29 cellular contexts compared by ENCODE assay signal in the genomic region with DNA sequence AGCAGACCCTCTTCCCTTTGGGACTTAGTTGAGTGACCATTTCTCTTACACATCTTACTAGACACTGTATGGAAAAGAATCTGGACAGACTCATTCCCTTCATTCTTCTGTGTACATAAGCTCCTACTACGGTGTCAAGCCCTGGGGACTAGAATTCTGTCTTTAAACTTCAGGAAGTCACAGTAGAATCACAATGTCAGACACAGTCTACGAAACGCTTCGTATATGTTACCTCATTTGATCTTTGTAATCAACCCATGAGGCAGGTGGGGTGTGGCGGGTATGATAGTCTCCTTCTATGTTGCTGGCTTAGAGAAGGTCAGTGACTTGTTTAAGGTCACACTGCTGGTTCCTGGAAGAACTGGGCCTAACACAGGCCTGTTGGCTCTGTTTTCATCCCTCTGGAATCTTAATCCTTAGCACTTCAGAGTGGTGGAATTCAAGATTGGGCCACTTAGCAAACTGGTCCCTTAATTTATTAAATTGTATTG. TPM values are rescaled to one million over a fixed set of nuclear protein-coding genes. Genes with fewer than 3 reads are reported as not detected.
A peak's percentile ranks its signal among the peaks of the same experiment; 100 is the strongest.
DNase-seq lines count a peak whose midpoint lies in the region; ATAC-seq, FAIRE-seq and TF ChIP-seq lines count a peak whose summit lies in the region.
"Had no signal": no experiment of that assay in that cellular context is flagged by ENCODE, and none has a peak within 500 bp of the region (broad histone marks: within the 10 kb centered on the region; RNA-seq: fewer than 3 reads in every experiment).

No MANE protein-coding gene starts in this region.

- H3K9me2 ChIP-seq in SK-N-SH: no peaks in the 10 kb centered on the region

- TF ChIP-seq EP300 in SK-N-SH (IDR thresholded peaks at IDR 0.05; ENCODE audit: borderline replicate concordance in 1 of 2, low read depth in 1 of 2, low read length in 1 of 2) (no peak), K562 (IDR thresholded peaks at IDR 0.05; ENCODE audit: low read length) (no peak)

- intact Hi-C loops in K562 (cut with micrococcal nuclease): loop anchor here (5.0 to 10.0 kb wide), 2 partner anchors 92 to 344 kb away; a partner anchor contains a TSS

- no peaks in the 10 kb centered on the region for H3K27me3 ChIP-seq in SK-N-SH (ENCODE audit: insufficient read depth)
- no peaks in the 10 kb centered on the region for H3K27me3 ChIP-seq in K562 (ENCODE audit: control insufficient read depth in 2 of 2, insufficient read depth in 2 of 2, low read length in 2 of 2)
- H3K27me3 ChIP-seq in small intestine (ENCODE audit: control insufficient read depth in 2 of 2, insufficient read depth in 2 of 2, low read length in 2 of 2): no peaks in the 10 kb centered on the region
- H3K27me3 ChIP-seq: dorsolateral prefrontal cortex, neural progenitor cell, thyroid gland had no signal

- CTCF ChIA-PET in SK-N-SH (lab: Yijun Ruan, JAX): no interaction called here
- CTCF ChIA-PET in K562 (lab: Yijun Ruan, JAX; ENCODE audit: low intra/inter-chr PET ratio): interaction anchor here (0.5 kb wide), 1 partner anchor 101 kb away, joined by 3 read pairs; no protein-coding TSS in a partner anchor
- CTCF ChIA-PET in activated CD8-positive, alpha-beta memory T cell treated with anti-CD3 and anti-CD28 coated beads, Interleukin-2, amount 10 ng/mL, durations not matched to agents 7 days and 5 days (lab: Charles Lee): interaction anchor here (1.5 to 7.4 kb wide), 5 partner anchors 10 to 32 kb away, joined by 3 to 52 read pairs (median 6); a partner anchor contains a TSS

- no peaks in the 10 kb centered on the region for H3K9me3 ChIP-seq in SK-N-SH
- no peaks in the 10 kb centered on the region for H3K9me3 ChIP-seq in K562 (replicated peaks; ENCODE audit: control insufficient read depth, insufficient read depth, low read depth, low read length)
- H3K9me3 ChIP-seq in small intestine (ENCODE audit: control insufficient read depth, low read depth): no peaks in the 10 kb centered on the region
- H3K9me3 ChIP-seq: thyroid gland had no signal

- H2AFZ ChIP-seq in SK-N-SH (ENCODE audit: low read depth) (no peak overlapping the region), K562 (ENCODE audit: low read depth, low read length) (peak overlapping the region; percentile 47; the same call in 1 of the 2 replicates)
- H2AFZ ChIP-seq: neural progenitor cell had no signal

- H3K4me3 ChIP-seq in SK-N-SH (ENCODE audit: low read depth in 2 of 2, low read length in 1 of 2) (no peak overlapping the region), K562 (no peak overlapping the region), small intestine (ENCODE audit: low read depth in 1 of 2, low read length in 2 of 2) (no peak overlapping the region)
- H3K4me3 ChIP-seq: dorsolateral prefrontal cortex, neural progenitor cell, thyroid gland had no signal

- peak overlapping the region; percentile 17 for H3K27ac Mint-ChIP-seq in memory B cell
- H3K27ac Mint-ChIP-seq in activated T-cell treated with anti-CD3 and anti-CD28 coated beads, Interleukin-2, amount 50 U/mL, for 72 hours: no peak overlapping the region
- no peak overlapping the region for H3K27ac Mint-ChIP-seq in activated CD8-positive, alpha-beta memory T cell treated with anti-CD3 and anti-CD28 coated beads, Interleukin-2, amount 10 ng/mL, durations not matched to agents 7 days and 5 days
- H3K27ac Mint-ChIP-seq: activated CD4-positive, alpha-beta memory T cell treated with anti-CD3 and anti-CD28 coated beads for 36 hours; neural progenitor cell had no signal

- H3K27ac ChIP-seq in SK-N-SH (ENCODE audit: low read depth in 2 of 2, low read length in 1 of 2) (no peak overlapping the region), K562 (ENCODE audit: extremely low read depth, low read depth, low read length) (0 out of 3 replicates have a peak overlapping the region, but pooled peaks have one; percentile 7), small intestine (ENCODE audit: low read depth in 1 of 2, low read length in 1 of 2) (peak overlapping the region; percentile 55 to 67)
- H3K27ac ChIP-seq: dorsolateral prefrontal cortex, neural progenitor cell, thyroid gland had no signal

- peaks cover 11% of the 10 kb centered on the region for H3K4me1 Mint-ChIP-seq in memory B cell
- H3K4me1 Mint-ChIP-seq in activated T-cell treated with anti-CD3 and anti-CD28 coated beads, Interleukin-2, amount 50 U/mL, for 72 hours (ENCODE audit: low read depth): peaks cover 19% of the 10 kb centered on the region
- H3K4me1 Mint-ChIP-seq in activated CD8-positive, alpha-beta memory T cell treated with anti-CD3 and anti-CD28 coated beads, Interleukin-2, amount 10 ng/mL, durations not matched to agents 7 days and 5 days: peaks cover 19% of the 10 kb centered on the region

- H3K27me3 Mint-ChIP-seq in memory B cell: no peaks in the 10 kb centered on the region
- H3K27me3 Mint-ChIP-seq in activated T-cell treated with anti-CD3 and anti-CD28 coated beads, Interleukin-2, amount 50 U/mL, for 72 hours (ENCODE audit: low read depth): no peaks in the 10 kb centered on the region
- H3K27me3 Mint-ChIP-seq in activated CD8-positive, alpha-beta memory T cell treated with anti-CD3 and anti-CD28 coated beads, Interleukin-2, amount 10 ng/mL, durations not matched to agents 7 days and 5 days: no peaks in the 10 kb centered on the region
- H3K27me3 Mint-ChIP-seq: activated CD4-positive, alpha-beta memory T cell treated with anti-CD3 and anti-CD28 coated beads for 36 hours; CD8-positive, alpha-beta memory T cell had no signal

- whole genome bisulfite sequencing in SK-N-SH (ENCODE audit: low lambda C conversion rate): 93% methylated on average over 5 of the region's 5 CpGs
- WGBS in K562 (ENCODE audit: insufficient coverage, low coverage, missing lambda C conversion rate): 16% methylated on average over 5 of the region's 5 CpGs
- WGBS in small intestine, 3 donors: 14 to 61% (median 35%) methylated on average over 5 of the region's 5 CpGs

- H3K36me3 Mint-ChIP-seq in memory B cell: peaks cover 5% of the 10 kb centered on the region
- peaks cover 2 to 4% of the 10 kb centered on the region in 2 donors for H3K36me3 Mint-ChIP-seq in activated T-cell treated with anti-CD3 and anti-CD28 coated beads, Interleukin-2, amount 50 U/mL, for 72 hours (ENCODE audit: insufficient read depth in 2 of 2)
- H3K36me3 Mint-ChIP-seq in activated CD8-positive, alpha-beta memory T cell treated with anti-CD3 and anti-CD28 coated beads, Interleukin-2, amount 10 ng/mL, durations not matched to agents 7 days and 5 days: peaks cover 3% of the 10 kb centered on the region

- H3K4me2 ChIP-seq in SK-N-SH (no peak overlapping the region), K562 (ENCODE audit: insufficient read depth, low read length) (peak overlapping the region; percentile 17; the same call in 1 of the 2 replicates)
- H3K4me2 ChIP-seq: neural progenitor cell had no signal

- BruUV-seq in K562 (replicated peaks; lab: Mats Ljungman, UMichigan): no TSS peak

- no peaks in the 10 kb centered on the region for H4K20me1 ChIP-seq in SK-N-SH (ENCODE audit: insufficient read depth)
- H4K20me1 ChIP-seq in K562 (replicated peaks; ENCODE audit: control insufficient read depth, insufficient read depth, low read length): no peaks in the 10 kb centered on the region

- DNase-seq in SK-N-SH (no peak), K562 (ENCODE audit: extremely low read depth in 1 of 4, low spot score in 3 of 4) (peak in 1 of 4 experiments; percentile 33), memory B cell (ENCODE audit: low spot score in 2 of 2) (no peak), small intestine (peak; percentile 91), EL (no peak)
- no peak for DNase-seq in activated T-cell treated with anti-CD3 and anti-CD28 coated beads, Interleukin-2, amount 50 U/mL, for 72 hours
- DNase-seq in activated CD8-positive, alpha-beta memory T cell treated with anti-CD3 and anti-CD28 coated beads, Interleukin-2, amount 10 ng/mL, durations not matched to agents 7 days and 5 days: no peak
- DNase-seq: activated CD4-positive, alpha-beta memory T cell treated with anti-CD3 and anti-CD28 coated beads for 36 hours; activated CD4-positive, CD25-positive, alpha-beta regulatory T cell treated with anti-CD3 and anti-CD28 coated beads, Interleukin-2, amount 50 U/mL, for 72 hours; activated effector memory CD4-positive, alpha-beta T cell treated with Interleukin-2 at 50 U/mL for 16 hours; DMS53; dorsolateral prefrontal cortex; GOT3; NCI-H1048; NCI-H1694; NCI-H510A treated with DMSO at 0.1 percent for 48 hours; SHP77 treated with DMSO at 0.1 percent for 48 hours; stimulated activated CD4-positive, alpha-beta T cell treated with anti-CD3 and anti-CD28 coated beads, Interleukin-15, amount 100 ng/mL, for 24 hours; stimulated activated naive CD4-positive, alpha-beta T cell treated with Interleukin-2 at 50 U/mL for 16 hours; thyroid gland had no signal

- no peaks in the 10 kb centered on the region for H3K9me1 ChIP-seq in K562 (ENCODE audit: control insufficient read depth, insufficient read depth, low read length)

- no peaks in the 10 kb centered on the region for H3K4me1 ChIP-seq in SK-N-SH (ENCODE audit: control insufficient read depth in 1 of 2, insufficient read depth in 2 of 2, low read depth in 1 of 2, low read length in 1 of 2)
- H3K4me1 ChIP-seq in K562 (replicated peaks in 1 of 2; ENCODE audit: control insufficient read depth in 2 of 2, insufficient read depth in 2 of 2, low read length in 2 of 2): peaks cover 9 to 17% of the 10 kb centered on the region in 2 experiments; a peak in 4 of 5 replicates
- peaks cover 2% of the 10 kb centered on the region in 2 donors for H3K4me1 ChIP-seq in small intestine (ENCODE audit: control insufficient read depth in 2 of 2, insufficient read depth in 1 of 2, low read depth in 1 of 2, low read length in 1 of 2)

- H3K9ac ChIP-seq in SK-N-SH (no peak overlapping the region), K562 (ENCODE audit: insufficient read depth in 1 of 2, low read depth in 2 of 2, low read length in 2 of 2) (no peak overlapping the region; a peak in 1 of 4 replicates)
- H3K9ac ChIP-seq: neural progenitor cell had no signal

- in situ Hi-C loops in K562 (cut with MboI): loop anchor here (25.0 kb wide), 1 partner anchor 339 kb away; a partner anchor contains a TSS

- POLR2A ChIA-PET in SK-N-SH (lab: Yijun Ruan, JAX) (no interaction called here), K562 (lab: Yijun Ruan, JAX) (no interaction called here)

- no peak overlapping the region for H3K4me3 Mint-ChIP-seq in memory B cell
- no peak overlapping the region for H3K4me3 Mint-ChIP-seq in activated T-cell treated with anti-CD3 and anti-CD28 coated beads, Interleukin-2, amount 50 U/mL, for 72 hours
- no peak overlapping the region for H3K4me3 Mint-ChIP-seq in activated CD8-positive, alpha-beta memory T cell treated with anti-CD3 and anti-CD28 coated beads, Interleukin-2, amount 10 ng/mL, durations not matched to agents 7 days and 5 days
- H3K4me3 Mint-ChIP-seq: activated CD4-positive, alpha-beta memory T cell treated with anti-CD3 and anti-CD28 coated beads for 36 hours; neural progenitor cell had no signal

- FAIRE-seq in K562 (lab: Jason Lieb, UNC): no peak
- no peak for FAIRE-seq in small intestine (lab: Jason Lieb, UNC)
- FAIRE-seq: A204.1, astrocyte, G401.6, islet of Langerhans had no signal

- peaks cover 4% of the 10 kb centered on the region for H3F3A ChIP-seq in SK-N-SH (replicated peaks; ENCODE audit: insufficient read depth)

- no peak for TF ChIP-seq POLR2A in K562 (conservative IDR thresholded peaks at IDR 0.05)

- H3K79me2 ChIP-seq in SK-N-SH (ENCODE audit: insufficient read depth) (no peaks in the 10 kb centered on the region), K562 (ENCODE audit: control insufficient read depth, insufficient read depth, low read length) (no peaks in the 10 kb centered on the region)

- no peak for TF ChIP-seq CTCF in SK-N-SH (IDR thresholded peaks at IDR 0.05)
- no peak for TF ChIP-seq CTCF in K562 (IDR thresholded peaks at IDR 0.05 in 2 of 3, conservative IDR thresholded peaks at IDR 0.05 in 1 of 3; ENCODE audit: insufficient read depth in 2 of 3, low read depth in 1 of 3, low read length in 3 of 3)

- TF ChIP-seq RAD21 in SK-N-SH (IDR thresholded peaks at IDR 0.05; ENCODE audit: low read length) (no peak), K562 (CRISPR knock-in tag; conservative IDR thresholded peaks at IDR 0.05 in 1 of 2, IDR thresholded peaks at IDR 0.05 in 1 of 2) (no peak)

- ATAC-seq in SK-N-SH treated with all-trans-retinoic acid at 6 μM for 48 hours: peak; percentile 18; the same call in 2 of the 3 replicates
- ATAC-seq in K562: peak; percentile 73
- ATAC-seq in memory B cell (ENCODE audit: low read depth): no peak
- no peak for ATAC-seq in activated T-cell treated with anti-CD3 and anti-CD28 coated beads, Interleukin-2, amount 50 U/mL, for 72 hours (replicated peaks in 1 of 2)
- ATAC-seq in activated CD8-positive, alpha-beta memory T cell treated with anti-CD3 and anti-CD28 coated beads, Interleukin-2, amount 10 ng/mL, durations not matched to agents 7 days and 5 days: no peak
- ATAC-seq: Panc1, sciatic nerve had no signal

- H3K9me3 Mint-ChIP-seq in memory B cell: no peaks in the 10 kb centered on the region
- no peaks in the 10 kb centered on the region for H3K9me3 Mint-ChIP-seq in activated T-cell treated with anti-CD3 and anti-CD28 coated beads, Interleukin-2, amount 50 U/mL, for 72 hours
- no peaks in the 10 kb centered on the region for H3K9me3 Mint-ChIP-seq in activated CD8-positive, alpha-beta memory T cell treated with anti-CD3 and anti-CD28 coated beads, Interleukin-2, amount 10 ng/mL, durations not matched to agents 7 days and 5 days (ENCODE audit: low read depth)
- H3K9me3 Mint-ChIP-seq: activated CD4-positive, alpha-beta memory T cell treated with anti-CD3 and anti-CD28 coated beads for 36 hours; CD8-positive, alpha-beta memory T cell; neural progenitor cell had no signal

- H3K36me3 ChIP-seq in SK-N-SH (replicated peaks in 1 of 2; ENCODE audit: control insufficient read depth in 1 of 2, insufficient read depth in 2 of 2, low read length in 1 of 2): peaks cover 0 to 7% of the 10 kb centered on the region in 2 experiments
- no peaks in the 10 kb centered on the region for H3K36me3 ChIP-seq in K562 (ENCODE audit: control insufficient read depth, insufficient read depth, low read length)
- H3K36me3 ChIP-seq in small intestine (ENCODE audit: control insufficient read depth in 2 of 2, insufficient read depth in 2 of 2, low read length in 2 of 2): no peaks in the 10 kb centered on the region
- H3K36me3 ChIP-seq: neural progenitor cell, thyroid gland had no signal

RNA-seq across cellular contexts. Expression of a gene that starts 32.2 kb away (rescaled TPM):
- 1,919 and 2,653 TPM in 2 replicates for polyA plus RNA-seq in SK-N-SH (2012; rRNA removed)
- polyA plus RNA-seq in SK-N-SH (2012; cell fraction: cytosol; rRNA removed): 3,224 and 4,461 TPM in 2 replicates
- 453 and 593 TPM in 2 replicates for polyA plus RNA-seq in SK-N-SH (2012; cell fraction: nucleus; rRNA removed)
- total RNA-seq in K562 (2011; cell fraction: chromatin; rRNA removed; ENCODE audit: low replicate concordance): 149 and 287 TPM in 2 replicates
- total RNA-seq in K562 (2011; cell fraction: nucleolus; rRNA removed): 162 and 165 TPM in 2 replicates
- total RNA-seq in K562 (2011; cell fraction: nucleoplasm; rRNA removed): 289 and 732 TPM in 2 replicates
- 658 and 687 TPM in 2 replicates for total RNA-seq in K562 (2014; rRNA removed)
- 1,890 and 2,065 TPM in 2 replicates for total RNA-seq in K562 (2014; rRNA removed; fragmentation: Illumina TruSeq; extraction: Trizol)
- total RNA-seq in K562 (2015; rRNA removed; fragmentation: Illumina TruSeq; extraction: Trizol): 1,896 and 1,906 TPM in 2 replicates
- total RNA-seq in K562 (2021): 1,201 and 1,281 TPM in 2 replicates
- polyA plus RNA-seq in K562 (2011; rRNA removed): 2,188 and 2,403 TPM in 2 replicates
- 605 and 1,162 TPM in 2 replicates for polyA plus RNA-seq in K562 (2011; cell fraction: cytosol; rRNA removed)
- polyA plus RNA-seq in K562 (2011; cell fraction: nucleus; rRNA removed): 271 and 513 TPM in 2 replicates
- 2,006 and 3,546 TPM in 2 replicates for polyA plus RNA-seq in K562 (2012)
- 2,213 and 2,508 TPM in 2 replicates for polyA plus RNA-seq in K562 (2014; fragmentation: Illumina TruSeq; extraction: Trizol)
- polyA plus RNA-seq in K562 (2014; fragmentation: Nextera tagmentation; extraction: Ambion mirVana): 100 to 1,000 TPM; 602 to 615 TPM
- polyA plus RNA-seq in K562 (2014; rRNA removed): 1,757 and 1,784 TPM in 2 replicates
- 1,164 and 1,375 TPM in 2 replicates for polyA minus RNA-seq in K562 (2011; rRNA and poly(A)+ RNA removed)
- 434 and 456 TPM in 2 replicates for polyA minus RNA-seq in K562 (2011; cell fraction: cytosol; rRNA and poly(A)+ RNA removed)
- 125 and 222 TPM in 2 replicates for polyA minus RNA-seq in K562 (2011; cell fraction: nucleus; rRNA and poly(A)+ RNA removed)
- over 10,000 TPM in 1 of 3 donors, 1,000 to 10,000 TPM in 2; 7,740 to 12,612 (median 9,620) TPM for polyA plus RNA-seq in small intestine
- 1,000 to 10,000 TPM; 3,358 to 3,644 TPM for total RNA-seq in activated T-cell treated with anti-CD3 and anti-CD28 coated beads, Interleukin-2, amount 50 U/mL, for 72 hours
- 1,000 to 10,000 TPM; 3,114 to 3,198 TPM for total RNA-seq in activated CD8-positive, alpha-beta memory T cell treated with anti-CD3 and anti-CD28 coated beads, Interleukin-2, amount 10 ng/mL, durations not matched to agents 7 days and 5 days

RNA-seq across cellular contexts. Expression of a gene that starts 45.0 kb away (rescaled TPM):
- 9.6 and 13.9 TPM in 2 replicates for polyA plus RNA-seq in SK-N-SH (2012; rRNA removed)
- 11.8 and 13.8 TPM in 2 replicates for polyA plus RNA-seq in SK-N-SH (2012; cell fraction: cytosol; rRNA removed)
- polyA plus RNA-seq in SK-N-SH (2012; cell fraction: nucleus; rRNA removed): 7.0 and 14.1 TPM in 2 replicates
- total RNA-seq in K562 (2011; cell fraction: chromatin; rRNA removed; ENCODE audit: low replicate concordance): 3.4 and 5.5 TPM in 2 replicates
- 2.0 and 3.3 TPM in 2 replicates for total RNA-seq in K562 (2011; cell fraction: nucleolus; rRNA removed)
- total RNA-seq in K562 (2011; cell fraction: nucleoplasm; rRNA removed): 4.3 and 5.3 TPM in 2 replicates
- 2.0 and 3.6 TPM in 2 replicates for total RNA-seq in K562 (2014; rRNA removed)
- total RNA-seq in K562 (2014; rRNA removed; fragmentation: Illumina TruSeq; extraction: Trizol): 6.0 and 7.1 TPM in 2 replicates
- 5.2 and 5.6 TPM in 2 replicates for total RNA-seq in K562 (2015; rRNA removed; fragmentation: Illumina TruSeq; extraction: Trizol)
- 6.9 and 9.6 TPM in 2 replicates for total RNA-seq in K562 (2021)
- 5.3 and 8.8 TPM in 2 replicates for polyA plus RNA-seq in K562 (2011; rRNA removed)
- 2.4 and 7.4 TPM in 2 replicates for polyA plus RNA-seq in K562 (2011; cell fraction: cytosol; rRNA removed)
- polyA plus RNA-seq in K562 (2011; cell fraction: nucleus; rRNA removed): 2.3 and 5.0 TPM in 2 replicates
- 4.1 and 5.2 TPM in 2 replicates for polyA plus RNA-seq in K562 (2012)
- polyA plus RNA-seq in K562 (2014; fragmentation: Illumina TruSeq; extraction: Trizol): 9.3 and 11.1 TPM in 2 replicates
- 1 to 10 TPM; 1.1 to 1.6 TPM for polyA plus RNA-seq in K562 (2014; fragmentation: Nextera tagmentation; extraction: Ambion mirVana)
- polyA plus RNA-seq in K562 (2014; rRNA removed): 5.8 and 8.9 TPM in 2 replicates
- 10.0 and 13.9 TPM in 2 replicates for polyA minus RNA-seq in K562 (2011; rRNA and poly(A)+ RNA removed)
- 4.1 and 7.8 TPM in 2 replicates for polyA minus RNA-seq in K562 (2011; cell fraction: cytosol; rRNA and poly(A)+ RNA removed)
- 0.94 and 4.9 TPM in 2 replicates for polyA minus RNA-seq in K562 (2011; cell fraction: nucleus; rRNA and poly(A)+ RNA removed)
- 1 to 10 TPM; 2.4 to 5.2 (median 3.8) TPM for polyA plus RNA-seq in small intestine
- 10 to 100 TPM; 17.9 to 19.8 TPM for total RNA-seq in activated T-cell treated with anti-CD3 and anti-CD28 coated beads, Interleukin-2, amount 50 U/mL, for 72 hours
- 10 to 100 TPM; 23.5 to 28.4 TPM for total RNA-seq in activated CD8-positive, alpha-beta memory T cell treated with anti-CD3 and anti-CD28 coated beads, Interleukin-2, amount 10 ng/mL, durations not matched to agents 7 days and 5 days

Comparison
In these comparisons a context has a peak if more than half of its experiments do, and no peak if none do; other contexts are left out.
1. ATAC-seq: peak in SK-N-SH treated with all-trans-retinoic acid at 6 μM for 48 hours (single experiment) and K562 (single experiment); none in memory B cell (single experiment), activated T-cell treated with anti-CD3 and anti-CD28 coated beads, Interleukin-2, amount 50 U/mL, for 72 hours (0 of 2) and activated CD8-positive, alpha-beta memory T cell treated with anti-CD3 and anti-CD28 coated beads, Interleukin-2, amount 10 ng/mL, durations not matched to agents 7 days and 5 days (single experiment).
2. H3K27ac ChIP-seq: peak in K562 (single experiment) and small intestine (2 of 2); none in SK-N-SH (0 of 2).